8 cellular contexts compared by ENCODE assay signal in genomic region chr9:130042406-130042930, GRCh38. TPM values are rescaled to one million over a fixed set of nuclear protein-coding genes. Genes with fewer than 3 reads are reported as not detected.
A peak's percentile ranks its signal among the peaks of the same experiment; 100 is the strongest.
DNase-seq lines count a peak whose midpoint lies in the region; ATAC-seq, FAIRE-seq and TF ChIP-seq lines count a peak whose summit lies in the region.

No MANE protein-coding gene starts in this region.

- TF ChIP-seq POLR2A in GM12892 (IDR thresholded peaks at IDR 0.05; ENCODE audit: low read depth, low read length): no peak

- H3K4me3 Mint-ChIP-seq in CD8-positive, alpha-beta T cell: peak overlapping the region; percentile 95
- H3K4me3 Mint-ChIP-seq in activated T-helper 2 cell treated with anti-CD3 and anti-CD28 coated beads, Interferon-gamma antibody, Interleukin-2, Interleukin-4, amounts not matched to agents 10 μg/mL and 5 μg/mL and 100 μg/mL, durations not matched to agents 14 hours and 24 hours and 36 hours (ENCODE audit: low read depth): peak overlapping the region; percentile 97

- peak overlapping the region; percentile 68 for H3K4me3 ChIP-seq in CD8-positive, alpha-beta T cell (ENCODE audit: low read depth, low read length)
- H3K4me3 ChIP-seq in osteoblast (ENCODE audit: insufficient read depth, low read length): peak overlapping the region; percentile 76

- no peaks in the 10 kb centered on the region for H3K9me3 ChIP-seq in CD8-positive, alpha-beta T cell (ENCODE audit: low read length)
- H3K9me3 ChIP-seq in osteoblast (ENCODE audit: low read depth, low read length): no peaks in the 10 kb centered on the region

- H3K79me2 ChIP-seq in osteoblast (ENCODE audit: insufficient read depth, low read length): peaks cover 43% of the 10 kb centered on the region

- no peaks in the 10 kb centered on the region for H3K27me3 ChIP-seq in CD8-positive, alpha-beta T cell (ENCODE audit: insufficient read depth, low read length)
- H3K27me3 ChIP-seq in osteoblast (ENCODE audit: insufficient read depth, low read length): no peaks in the 10 kb centered on the region

- H3K36me3 Mint-ChIP-seq in CD8-positive, alpha-beta T cell: peaks cover 14% of the 10 kb centered on the region
- H3K36me3 Mint-ChIP-seq in activated T-helper 2 cell treated with anti-CD3 and anti-CD28 coated beads, Interferon-gamma antibody, Interleukin-2, Interleukin-4, amounts not matched to agents 10 μg/mL and 5 μg/mL and 100 μg/mL, durations not matched to agents 14 hours and 24 hours and 36 hours (ENCODE audit: low read depth): peaks cover 43% of the 10 kb centered on the region

- intact Hi-C loops in CD8-positive, alpha-beta T cell (cut with DNase I, micrococcal nuclease): loop anchor here (2.0 to 5.0 kb wide), 4 partner anchors 35 to 208 kb away; partner anchors contain the start of genes C9orf78 (in 1 of the 2) and USP20 (in 1 of the 2)
- intact Hi-C loops in activated T-helper 2 cell treated with anti-CD3 and anti-CD28 coated beads, Interferon-gamma antibody, Interleukin-2, Interleukin-4, amounts not matched to agents 10 μg/mL and 5 μg/mL and 100 μg/mL, durations not matched to agents 14 hours and 24 hours and 36 hours (cut with micrococcal nuclease): loop anchor here (5.0 kb wide), 1 partner anchor 205 kb away; the partner anchor contains the start of genes C9orf78 and USP20

- peak; percentile 6 for ATAC-seq in CD8-positive, alpha-beta T cell
- ATAC-seq in HG03442 (IDR thresholded peaks at IDR 0.05; ENCODE audit: unreplicated experiment) (peak; percentile 6), GM18520 (IDR thresholded peaks at IDR 0.05; ENCODE audit: unreplicated experiment) (no peak)

- peak overlapping the region; percentile 82 for H3K27ac ChIP-seq in CD8-positive, alpha-beta T cell (ENCODE audit: low read depth, low read length)
- peak overlapping the region; percentile 21 for H3K27ac ChIP-seq in osteoblast (ENCODE audit: low read depth, low read length)

- peak overlapping the region; percentile 89 for H3K4me2 ChIP-seq in osteoblast (ENCODE audit: insufficient read depth, low read length)

- peak overlapping the region; percentile 94 for H3K27ac Mint-ChIP-seq in CD8-positive, alpha-beta T cell
- H3K27ac Mint-ChIP-seq in activated T-helper 2 cell treated with anti-CD3 and anti-CD28 coated beads, Interferon-gamma antibody, Interleukin-2, Interleukin-4, amounts not matched to agents 10 μg/mL and 5 μg/mL and 100 μg/mL, durations not matched to agents 14 hours and 24 hours and 36 hours: peak overlapping the region; percentile 96

- peak in 4 of 7 experiments; percentile 21 to 71 (median 42) for DNase-seq in CD8-positive, alpha-beta T cell
- no peak for DNase-seq in activated T-helper 2 cell treated with anti-CD3 and anti-CD28 coated beads, Interferon-gamma antibody, Interleukin-2, Interleukin-4, amounts not matched to agents 10 μg/mL and 5 μg/mL and 100 μg/mL, durations not matched to agents 14 hours and 24 hours and 36 hours (ENCODE audit: low spot score)
- DNase-seq in glomerular visceral epithelial cell (ENCODE audit: extremely low spot score) (peak; percentile 30), osteoblast (ENCODE audit: insufficient read length, low spot score, missing footprints) (peak; percentile 91), GM12892 (ENCODE audit: insufficient read length) (no peak), NCI-H1436 (lab: John Stamatoyannopoulos, UW) (no peak)

- POLR2A ChIA-PET in CD8-positive, alpha-beta T cell (lab: Charles Lee): interaction anchor here (0.7 to 4.3 kb wide), 12 partner anchors 11 to 175 kb away, joined by 3 to 25 read pairs (median 4); partner anchors contain the start of gene GPR107

- peaks cover 21% of the 10 kb centered on the region for H4K20me1 ChIP-seq in osteoblast (ENCODE audit: insufficient read depth, low read length)

- H3K36me3 ChIP-seq in CD8-positive, alpha-beta T cell (ENCODE audit: insufficient read depth, low read length): no peaks in the 10 kb centered on the region
- no peaks in the 10 kb centered on the region for H3K36me3 ChIP-seq in osteoblast (ENCODE audit: insufficient read depth, low read length)

- H3K9me3 Mint-ChIP-seq in CD8-positive, alpha-beta T cell: no peaks in the 10 kb centered on the region
- no peaks in the 10 kb centered on the region for H3K9me3 Mint-ChIP-seq in activated T-helper 2 cell treated with anti-CD3 and anti-CD28 coated beads, Interferon-gamma antibody, Interleukin-2, Interleukin-4, amounts not matched to agents 10 μg/mL and 5 μg/mL and 100 μg/mL, durations not matched to agents 14 hours and 24 hours and 36 hours

- H3K4me1 ChIP-seq in CD8-positive, alpha-beta T cell (ENCODE audit: insufficient read depth, low read length): peaks cover 42% of the 10 kb centered on the region
- H3K4me1 ChIP-seq in osteoblast (ENCODE audit: insufficient read depth, low read length): peaks cover 15% of the 10 kb centered on the region

- CTCF ChIA-PET in CD8-positive, alpha-beta T cell (lab: Charles Lee): interaction anchor here (0.7 to 2.5 kb wide), 4 partner anchors 12 to 157 kb away, joined by 3 to 8 read pairs (median 4); no protein-coding TSS in a partner anchor

- peak overlapping the region; percentile 21 for H2AFZ ChIP-seq in osteoblast (ENCODE audit: low read length)

- TF ChIP-seq CTCF in CD8-positive, alpha-beta T cell (IDR thresholded peaks at IDR 0.05): no peak
- no peak for TF ChIP-seq CTCF in osteoblast (IDR thresholded peaks at IDR 0.05; ENCODE audit: extremely low read depth, low read depth, low read length)

- FAIRE-seq in GM12892 (lab: Jason Lieb, UNC): no peak

- H3K27me3 Mint-ChIP-seq in CD8-positive, alpha-beta T cell (ENCODE audit: low read depth): no peaks in the 10 kb centered on the region
- no peaks in the 10 kb centered on the region for H3K27me3 Mint-ChIP-seq in activated T-helper 2 cell treated with anti-CD3 and anti-CD28 coated beads, Interferon-gamma antibody, Interleukin-2, Interleukin-4, amounts not matched to agents 10 μg/mL and 5 μg/mL and 100 μg/mL, durations not matched to agents 14 hours and 24 hours and 36 hours (ENCODE audit: low read depth)

- H3K4me1 Mint-ChIP-seq in CD8-positive, alpha-beta T cell (ENCODE audit: low read depth): peaks cover 63% of the 10 kb centered on the region
- peaks cover 42% of the 10 kb centered on the region for H3K4me1 Mint-ChIP-seq in activated T-helper 2 cell treated with anti-CD3 and anti-CD28 coated beads, Interferon-gamma antibody, Interleukin-2, Interleukin-4, amounts not matched to agents 10 μg/mL and 5 μg/mL and 100 μg/mL, durations not matched to agents 14 hours and 24 hours and 36 hours (ENCODE audit: low read depth)

RNA-seq across cellular contexts. Expression of gene FNBP1, which starts 0.5 kb away (rescaled TPM):
- 100 to 1,000 TPM; 169 to 194 TPM for total RNA-seq in CD8-positive, alpha-beta T cell
- 358 and 359 TPM in 2 replicates for total RNA-seq in activated T-helper 2 cell treated with anti-CD3 and anti-CD28 coated beads, Interferon-gamma antibody, Interleukin-2, Interleukin-4, amounts not matched to agents 10 μg/mL and 5 μg/mL and 100 μg/mL, durations not matched to agents 14 hours and 24 hours and 36 hours
- 31.8 and 35.9 TPM in 2 replicates for total RNA-seq in osteoblast
- 346 TPM for polyA plus RNA-seq in GM12892 (2012; ENCODE audit: missing spikeins)

RNA-seq across cellular contexts. Expression of gene GPR107, which starts 11.2 kb away (rescaled TPM):
- 10 to 100 TPM; 23.7 to 25.2 TPM for total RNA-seq in CD8-positive, alpha-beta T cell
- total RNA-seq in activated T-helper 2 cell treated with anti-CD3 and anti-CD28 coated beads, Interferon-gamma antibody, Interleukin-2, Interleukin-4, amounts not matched to agents 10 μg/mL and 5 μg/mL and 100 μg/mL, durations not matched to agents 14 hours and 24 hours and 36 hours: 22.3 and 23.7 TPM in 2 replicates
- 25.3 and 30.1 TPM in 2 replicates for total RNA-seq in osteoblast
- 9.3 TPM for polyA plus RNA-seq in GM12892 (2012; ENCODE audit: missing spikeins)

Comparison
In these comparisons a context has a peak if more than half of its experiments do, and no peak if none do; other contexts are left out.
1. DNase-seq: peak in CD8-positive, alpha-beta T cell (4 of 7), glomerular visceral epithelial cell (single experiment) and osteoblast (single experiment); none in activated T-helper 2 cell treated with anti-CD3 and anti-CD28 coated beads, Interferon-gamma antibody, Interleukin-2, Interleukin-4, amounts not matched to agents 10 μg/mL and 5 μg/mL and 100 μg/mL, durations not matched to agents 14 hours and 24 hours and 36 hours (single experiment), GM12892 (single experiment) and NCI-H1436 (single experiment).